Comparison of ENCODE assay signal across 1 cellular context in the genomic region with DNA sequence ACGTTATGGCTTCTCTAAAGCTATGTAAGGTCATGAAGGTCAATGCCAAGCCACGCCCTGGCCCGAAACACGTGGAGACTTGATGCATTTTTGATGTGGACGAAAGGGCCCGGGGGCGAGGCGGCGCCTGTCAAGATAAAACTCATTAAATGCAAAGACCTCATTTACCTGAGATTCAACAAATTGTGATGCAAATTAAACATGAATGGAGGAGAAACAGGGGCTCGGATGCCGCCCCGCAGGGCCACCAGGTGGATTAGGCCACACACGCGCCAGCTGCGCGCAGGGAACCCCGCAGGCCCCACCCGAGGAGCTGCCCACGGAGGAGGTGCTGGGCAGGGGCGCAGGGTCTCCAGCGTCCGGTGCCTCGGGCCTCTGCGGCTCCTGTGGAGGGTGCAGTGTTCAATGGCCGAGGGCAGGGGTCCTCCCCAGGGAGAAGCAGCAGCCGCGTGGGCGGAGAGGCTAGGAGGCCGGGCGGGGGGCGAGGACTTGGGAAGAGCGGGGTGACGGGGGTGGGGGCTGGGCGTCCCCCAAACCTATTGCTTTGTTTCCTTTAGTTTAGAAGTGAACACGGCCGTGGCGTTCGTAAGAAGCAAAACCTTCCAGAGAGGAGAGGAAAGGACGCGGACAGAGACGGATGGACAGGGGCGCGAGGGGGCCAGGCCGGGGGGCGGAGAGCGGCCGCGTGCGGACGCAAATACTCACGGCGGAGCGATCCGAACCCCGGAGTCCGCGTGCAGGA.
TF ChIP-seq lines count a peak whose summit lies in the region.

No MANE protein-coding gene starts in this region.

TF ChIP-seq in IMR-90, 13 proteins besides CTCF, POLR2A, EP300 and RAD21 (continued from another document):
- TF ChIP-seq ELK1 (IDR thresholded peaks at IDR 0.05; ENCODE audit: borderline replicate concordance, low read depth, low read length) (no peak), RCOR1 (IDR thresholded peaks at IDR 0.05; ENCODE audit: insufficient replicate concordance, low read length) (no peak), NFE2L2 (IDR thresholded peaks at IDR 0.05; ENCODE audit: low read depth, low read length) (no peak), USF2 (IDR thresholded peaks at IDR 0.05; ENCODE audit: low read depth, low read length) (no peak), MAFK (IDR thresholded peaks at IDR 0.05; ENCODE audit: low read depth, low read length) (no peak), CEBPB (IDR thresholded peaks at IDR 0.05; ENCODE audit: low read depth, low read length) (no peak)
